In genomic region chr17:7249830-7250229, GRCh38 we compare ENCODE assay signal across 9 cellular contexts. TPM values are rescaled to one million over a fixed set of nuclear protein-coding genes. Genes with fewer than 3 reads are reported as not detected.
DNase-seq lines count a peak whose midpoint lies in the region; ATAC-seq, FAIRE-seq and TF ChIP-seq lines count a peak whose summit lies in the region.
"Had no signal": no experiment of that assay in that cellular context is flagged by ENCODE, and none has a peak within 500 bp of the region (broad histone marks: within the 10 kb centered on the region; RNA-seq: fewer than 3 reads in every experiment).

No MANE protein-coding gene starts in this region.

- H3K36me3 Mint-ChIP-seq in natural killer cell = no peaks in the 10 kb centered on the region

- H3K27me3 Mint-ChIP-seq in natural killer cell (ENCODE audit: low read depth in 2 of 2) = no peaks in the 10 kb centered on the region

- TF ChIP-seq POLR2A in H54 (IDR thresholded peaks at IDR 0.05; ENCODE audit: low read depth, low read length) = no peak

- peak overlapping the region; percentile 92 for H3K4me3 Mint-ChIP-seq in natural killer cell

- ATAC-seq in natural killer cell = no peak

- H3K27ac ChIP-seq in C4-2B = peak overlapping the region; percentile 87

- intact Hi-C loops in natural killer cell (cut with micrococcal nuclease) = loop anchor here (5.0 kb wide), 3 partner anchors 33 to 312 kb away; partner anchors contain the start of genes ACADVL, DLG4, POLR2A and SENP3

- peaks cover 20% of the 10 kb centered on the region for H3K36me3 ChIP-seq in MG63

- H3K27me3 ChIP-seq in MG63 = no peaks in the 10 kb centered on the region

- TF ChIP-seq CTCF in C4-2B (conservative IDR thresholded peaks at IDR 0.05) (no peak), cardiac fibroblast (IDR thresholded peaks at IDR 0.05; ENCODE audit: low read depth, low read length) (no peak), natural killer cell (IDR thresholded peaks at IDR 0.05) (no peak)

- H3K9me3 Mint-ChIP-seq in natural killer cell = no peaks in the 10 kb centered on the region

- H3K4me3 ChIP-seq in MG63 = peak overlapping the region; percentile 90
- H3K4me3 ChIP-seq in cardiac fibroblast (replicated peaks in 1 of 2; ENCODE audit: low read depth in 2 of 2, low read length in 2 of 2) = peak overlapping the region; percentile 83 to 89

- no peak for FAIRE-seq in H54 (lab: Jason Lieb, UNC)

- no peak for DNase-seq in MG63
- DNase-seq in cardiac fibroblast (ENCODE audit: low read depth in 2 of 2) = no peak
- no peak for DNase-seq in natural killer cell
- DNase-seq in hypothalamus (lab: John Stamatoyannopoulos, UW) = no peak
- no peak for DNase-seq in H54 (ENCODE audit: insufficient read length, low spot score)
- DNase-seq in islet precursor cell = no peak
- no peak for DNase-seq in H4 (ENCODE audit: low spot score)
- DNase-seq: NCI-H524 had no signal

- no peaks in the 10 kb centered on the region for H3K9me3 ChIP-seq in MG63

- H3K4me1 Mint-ChIP-seq in natural killer cell = peaks cover 41% of the 10 kb centered on the region in 2 donors

- peak overlapping the region; percentile 93 to 98 for H3K27ac Mint-ChIP-seq in natural killer cell

RNA-seq across cellular contexts. Expression of gene CTDNEP1, which starts 1.7 kb away (rescaled TPM):
- 7.8 and 24.7 TPM in 2 replicates for total RNA-seq in MG63 (2014; rRNA removed; shearing (Covaris generic); ENCODE audit: low replicate concordance)
- total RNA-seq in natural killer cell = 100 to 1,000 TPM; 127 to 139 (median 131) TPM
- total RNA-seq in H4 (2014; rRNA removed; shearing (Covaris generic)) = 18.2 and 19.8 TPM in 2 replicates

RNA-seq across cellular contexts. Expression of gene ELP5, which starts 2.2 kb away (rescaled TPM):
- total RNA-seq in MG63 (2014; rRNA removed; shearing (Covaris generic); ENCODE audit: low replicate concordance) = 24.1 and 36.4 TPM in 2 replicates
- total RNA-seq in natural killer cell = 10 to 100 TPM; 30.1 to 38.5 (median 30.3) TPM
- 25.1 and 30.0 TPM in 2 replicates for total RNA-seq in H4 (2014; rRNA removed; shearing (Covaris generic))

RNA-seq across cellular contexts. Expression of gene GABARAP, which starts 7.6 kb away (rescaled TPM):
- 36.7 and 148 TPM in 2 replicates for total RNA-seq in MG63 (2014; rRNA removed; shearing (Covaris generic); ENCODE audit: low replicate concordance)
- total RNA-seq in natural killer cell = 100 to 1,000 TPM; 256 to 277 (median 276) TPM
- 396 and 471 TPM in 2 replicates for total RNA-seq in H4 (2014; rRNA removed; shearing (Covaris generic))

RNA-seq across cellular contexts. Expression of gene PHF23, which starts 10.6 kb away (rescaled TPM):
- 34.4 and 62.7 TPM in 2 replicates for total RNA-seq in MG63 (2014; rRNA removed; shearing (Covaris generic); ENCODE audit: low replicate concordance)
- 10 to 100 TPM; 19.3 to 32.3 (median 20.8) TPM for total RNA-seq in natural killer cell
- 37.5 and 45.3 TPM in 2 replicates for total RNA-seq in H4 (2014; rRNA removed; shearing (Covaris generic))

RNA-seq across cellular contexts. Expression of gene CLDN7, which starts 12.4 kb away (rescaled TPM):
- not detected in 2 replicates for total RNA-seq in MG63 (2014; rRNA removed; shearing (Covaris generic); ENCODE audit: low replicate concordance)
- 1 to 10 TPM in 2 of 3 donors, under 1 TPM in 1; 0.99 to 1.8 (median 1.7) TPM for total RNA-seq in natural killer cell
- not detected in 2 replicates for total RNA-seq in H4 (2014; rRNA removed; shearing (Covaris generic))
